Comparison of ENCODE assay signal across 10 cellular contexts in the genomic region with DNA sequence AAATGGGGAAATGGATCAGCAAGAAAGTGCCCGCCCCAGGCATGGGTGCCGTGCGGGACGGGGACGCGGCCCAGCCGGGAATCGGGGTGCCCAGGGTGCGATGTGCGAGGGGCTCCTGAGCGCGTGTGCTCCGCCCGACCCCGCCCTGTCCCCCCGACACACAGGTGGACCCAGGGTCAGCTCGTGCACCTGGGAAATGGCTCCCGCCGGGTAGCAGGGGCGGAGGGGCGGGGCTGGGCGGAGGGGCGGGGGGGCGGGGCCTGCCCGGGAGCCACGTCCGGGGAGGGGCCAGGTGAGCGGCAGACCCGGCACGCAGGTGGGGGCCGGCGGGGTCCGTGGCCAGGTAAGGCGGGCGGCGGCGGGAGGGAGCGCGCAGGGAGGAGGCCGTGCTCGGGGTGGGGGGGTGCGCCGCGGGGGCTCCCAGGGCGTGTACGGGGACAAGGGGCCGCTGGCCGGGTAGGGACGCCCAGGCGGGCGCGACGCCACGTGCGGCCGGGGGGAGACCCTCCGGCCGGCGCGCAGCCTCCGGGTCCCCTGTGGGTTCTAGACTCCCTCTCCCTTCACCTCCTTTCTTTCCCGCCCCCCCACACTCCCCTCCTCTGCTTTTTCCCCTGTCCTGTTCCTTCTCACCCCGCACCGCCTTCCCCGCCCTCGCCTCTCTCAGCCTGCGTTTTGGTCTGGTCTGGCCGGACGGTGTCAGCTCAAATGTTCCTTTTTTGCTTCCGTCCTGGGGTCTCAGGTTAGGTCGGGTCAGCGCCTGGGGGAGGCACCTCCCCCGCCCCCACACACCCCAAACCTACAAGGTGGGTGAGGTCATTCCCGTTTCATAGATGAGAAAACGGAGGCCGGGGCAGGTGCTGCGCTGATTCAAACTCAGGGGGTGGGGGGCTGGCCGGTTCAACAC. TPM values are rescaled to one million over a fixed set of nuclear protein-coding genes. Genes with fewer than 3 reads are reported as not detected.
DNase-seq lines count a peak whose midpoint lies in the region; ATAC-seq, FAIRE-seq and TF ChIP-seq lines count a peak whose summit lies in the region.
"Had no signal": no experiment of that assay in that cellular context is flagged by ENCODE, and none has a peak within 500 bp of the region (broad histone marks: within the 10 kb centered on the region; RNA-seq: fewer than 3 reads in every experiment).

A gene (plus strand): TSS at position 291 of the 904 bp plus-strand sequence. CDS start 33,953 bp downstream, outside the sequence.

- no peak for FAIRE-seq in GM19239 (lab: Jason Lieb, UNC)
- FAIRE-seq: endometrium had no signal

- peaks cover 3% of the 10 kb centered on the region for H3K9me3 Mint-ChIP-seq in activated CD4-positive, alpha-beta memory T cell treated with anti-CD3 and anti-CD28 coated beads for 36 hours
- no peaks in the 10 kb centered on the region for H3K9me3 Mint-ChIP-seq in activated CD4-positive, alpha-beta memory T cell treated with anti-CD3 and anti-CD28 coated beads, Interleukin-2, amount 10 ng/mL, durations not matched to agents 7 days and 5 days
- H3K9me3 Mint-ChIP-seq in activated T-cell treated with anti-CD3 and anti-CD28 coated beads, Interleukin-2, amount 50 U/mL, for 72 hours = no peaks in the 10 kb centered on the region
- H3K9me3 Mint-ChIP-seq in immature natural killer cell = peaks cover 0 to 8% (median 0%) of the 10 kb centered on the region in 6 donors

- ATAC-seq in activated T-cell treated with anti-CD3 and anti-CD28 coated beads, Interleukin-2, amount 50 U/mL, for 72 hours (replicated peaks in 1 of 2) = peak; percentile 55 to 71

- POLR2A ChIA-PET in activated CD4-positive, alpha-beta memory T cell treated with anti-CD3 and anti-CD28 coated beads for 36 hours (lab: Charles Lee) = no interaction called here
- POLR2A ChIA-PET in activated CD4-positive, alpha-beta memory T cell treated with anti-CD3 and anti-CD28 coated beads, Interleukin-2, amount 10 ng/mL, durations not matched to agents 7 days and 5 days (lab: Charles Lee) = no interaction called here

- CTCF ChIA-PET in activated CD4-positive, alpha-beta memory T cell treated with anti-CD3 and anti-CD28 coated beads for 36 hours (lab: Charles Lee) = interaction anchor here (1.3 kb wide), 1 partner anchor 56 kb away, joined by 3 read pairs; no protein-coding TSS in a partner anchor
- CTCF ChIA-PET in activated CD4-positive, alpha-beta memory T cell treated with anti-CD3 and anti-CD28 coated beads, Interleukin-2, amount 10 ng/mL, durations not matched to agents 7 days and 5 days (lab: Charles Lee) = no interaction called here

- 6% methylated on average over 52 of the region's 78 CpGs for WGBS in suprapubic skin
- WGBS in sigmoid colon, 2 donors = 2 to 3% methylated on average over 78 of the region's 78 CpGs

- H3K4me1 ChIP-seq in suprapubic skin = peaks cover 30% of the 10 kb centered on the region
- peaks cover 0 to 15% (median 8%) of the 10 kb centered on the region in 4 donors for H3K4me1 ChIP-seq in sigmoid colon

- H3K36me3 Mint-ChIP-seq in activated CD4-positive, alpha-beta memory T cell treated with anti-CD3 and anti-CD28 coated beads for 36 hours = no peaks in the 10 kb centered on the region
- H3K36me3 Mint-ChIP-seq in activated CD4-positive, alpha-beta memory T cell treated with anti-CD3 and anti-CD28 coated beads, Interleukin-2, amount 10 ng/mL, durations not matched to agents 7 days and 5 days (ENCODE audit: low read depth) = no peaks in the 10 kb centered on the region
- peaks cover 0 to 3% of the 10 kb centered on the region in 2 donors for H3K36me3 Mint-ChIP-seq in activated T-cell treated with anti-CD3 and anti-CD28 coated beads, Interleukin-2, amount 50 U/mL, for 72 hours (ENCODE audit: insufficient read depth in 2 of 2)
- H3K36me3 Mint-ChIP-seq in immature natural killer cell = no peaks in the 10 kb centered on the region

- H3K4me3 ChIP-seq in suprapubic skin = peak within 1 kb of the TSS; percentile 53
- H3K4me3 ChIP-seq in sigmoid colon = peak within 1 kb of the TSS in 2 of 4 donors; percentile 18 to 29
- H3K4me3 ChIP-seq: SJSA1 had no signal

- H3K27ac Mint-ChIP-seq in activated CD4-positive, alpha-beta memory T cell treated with anti-CD3 and anti-CD28 coated beads for 36 hours = no peak within 1 kb of the TSS
- H3K27ac Mint-ChIP-seq in activated CD4-positive, alpha-beta memory T cell treated with anti-CD3 and anti-CD28 coated beads, Interleukin-2, amount 10 ng/mL, durations not matched to agents 7 days and 5 days = no peak within 1 kb of the TSS
- H3K27ac Mint-ChIP-seq in activated T-cell treated with anti-CD3 and anti-CD28 coated beads, Interleukin-2, amount 50 U/mL, for 72 hours = no peak within 1 kb of the TSS
- H3K27ac Mint-ChIP-seq in immature natural killer cell = no peak within 1 kb of the TSS

- TF ChIP-seq EP300 in suprapubic skin (IDR thresholded peaks at IDR 0.05) = no peak
- no peak for TF ChIP-seq EP300 in sigmoid colon (IDR thresholded peaks at IDR 0.05)

- H3K9me3 ChIP-seq in suprapubic skin (no peaks in the 10 kb centered on the region), sigmoid colon (no peaks in the 10 kb centered on the region)

- H3K27ac ChIP-seq in suprapubic skin = no peak within 1 kb of the TSS
- peak within 1 kb of the TSS in 1 of 4 donors; percentile 53 for H3K27ac ChIP-seq in sigmoid colon
- H3K27ac ChIP-seq: SJSA1 had no signal

- H3K4me3 Mint-ChIP-seq in activated CD4-positive, alpha-beta memory T cell treated with anti-CD3 and anti-CD28 coated beads for 36 hours = peak within 1 kb of the TSS; percentile 65
- no peak within 1 kb of the TSS for H3K4me3 Mint-ChIP-seq in activated CD4-positive, alpha-beta memory T cell treated with anti-CD3 and anti-CD28 coated beads, Interleukin-2, amount 10 ng/mL, durations not matched to agents 7 days and 5 days
- peak within 1 kb of the TSS; percentile 75 to 85 for H3K4me3 Mint-ChIP-seq in activated T-cell treated with anti-CD3 and anti-CD28 coated beads, Interleukin-2, amount 50 U/mL, for 72 hours
- peak within 1 kb of the TSS; percentile 51 to 82 (median 63) for H3K4me3 Mint-ChIP-seq in immature natural killer cell

- peak; percentile 28 for DNase-seq in activated CD4-positive, alpha-beta memory T cell treated with anti-CD3 and anti-CD28 coated beads for 36 hours
- DNase-seq in activated CD4-positive, alpha-beta memory T cell treated with anti-CD3 and anti-CD28 coated beads, Interleukin-2, amount 10 ng/mL, durations not matched to agents 7 days and 5 days = no peak
- peak; percentile 25 to 30 for DNase-seq in activated T-cell treated with anti-CD3 and anti-CD28 coated beads, Interleukin-2, amount 50 U/mL, for 72 hours
- no peak for DNase-seq in immature natural killer cell
- no peak for DNase-seq in suprapubic skin (ENCODE audit: low spot score in 2 of 2)
- DNase-seq in GM10266 (ENCODE audit: extremely low spot score) = no peak
- no peak for DNase-seq in GM19239 (ENCODE audit: insufficient read length, low spot score)
- DNase-seq in sigmoid colon = no peak

- TF ChIP-seq POLR2A in suprapubic skin (IDR thresholded peaks at IDR 0.05) (no peak), sigmoid colon (IDR thresholded peaks at IDR 0.05) (no peak)

- TF ChIP-seq CTCF in suprapubic skin (IDR thresholded peaks at IDR 0.05) (no peak), GM10266 (IDR thresholded peaks at IDR 0.05; ENCODE audit: control insufficient read depth, insufficient read depth, low read depth, missing control alignments) (no peak), sigmoid colon (IDR thresholded peaks at IDR 0.05) (no peak)

- peaks cover 36% of the 10 kb centered on the region for H3K27me3 Mint-ChIP-seq in activated CD4-positive, alpha-beta memory T cell treated with anti-CD3 and anti-CD28 coated beads for 36 hours
- peaks cover 51% of the 10 kb centered on the region for H3K27me3 Mint-ChIP-seq in activated CD4-positive, alpha-beta memory T cell treated with anti-CD3 and anti-CD28 coated beads, Interleukin-2, amount 10 ng/mL, durations not matched to agents 7 days and 5 days
- peaks cover 56% of the 10 kb centered on the region for H3K27me3 Mint-ChIP-seq in activated T-cell treated with anti-CD3 and anti-CD28 coated beads, Interleukin-2, amount 50 U/mL, for 72 hours (ENCODE audit: low read depth)
- H3K27me3 Mint-ChIP-seq in immature natural killer cell (ENCODE audit: low read depth in 3 of 3) = peaks cover 13 to 50% (median 14%) of the 10 kb centered on the region in 3 donors

- intact Hi-C loops in activated CD4-positive, alpha-beta memory T cell treated with anti-CD3 and anti-CD28 coated beads for 36 hours (cut with micrococcal nuclease) = no loop called here
- intact Hi-C loops in sigmoid colon (cut with DNase I) = no loop called here

- H3K4me1 Mint-ChIP-seq in activated CD4-positive, alpha-beta memory T cell treated with anti-CD3 and anti-CD28 coated beads for 36 hours (ENCODE audit: low read depth) = peaks cover 4% of the 10 kb centered on the region
- peaks cover 2% of the 10 kb centered on the region for H3K4me1 Mint-ChIP-seq in activated CD4-positive, alpha-beta memory T cell treated with anti-CD3 and anti-CD28 coated beads, Interleukin-2, amount 10 ng/mL, durations not matched to agents 7 days and 5 days
- peaks cover 5% of the 10 kb centered on the region for H3K4me1 Mint-ChIP-seq in activated T-cell treated with anti-CD3 and anti-CD28 coated beads, Interleukin-2, amount 50 U/mL, for 72 hours (ENCODE audit: low read depth)
- H3K4me1 Mint-ChIP-seq in immature natural killer cell = peaks cover 0 to 7% of the 10 kb centered on the region in 2 donors

- H3K36me3 ChIP-seq in suprapubic skin = no peaks in the 10 kb centered on the region
- H3K36me3 ChIP-seq in sigmoid colon = no peaks in the 10 kb centered on the region
- H3K36me3 ChIP-seq: SJSA1 had no signal

- peaks cover 26% of the 10 kb centered on the region for H3K27me3 ChIP-seq in suprapubic skin
- H3K27me3 ChIP-seq in sigmoid colon = peaks cover 16 to 78% (median 47%) of the 10 kb centered on the region in 3 donors
- H3K27me3 ChIP-seq: SJSA1 had no signal

RNA-seq across cellular contexts. Expression of the gene that starts here (rescaled TPM):
- total RNA-seq in activated CD4-positive, alpha-beta memory T cell treated with anti-CD3 and anti-CD28 coated beads for 36 hours = under 1 TPM; 0.73 to 0.88 TPM
- under 1 TPM; 0.70 to 0.78 TPM for total RNA-seq in activated CD4-positive, alpha-beta memory T cell treated with anti-CD3 and anti-CD28 coated beads, Interleukin-2, amount 10 ng/mL, durations not matched to agents 7 days and 5 days
- total RNA-seq in activated T-cell treated with anti-CD3 and anti-CD28 coated beads, Interleukin-2, amount 50 U/mL, for 72 hours = 1 to 10 TPM; 2.8 to 4.4 TPM
- polyA plus RNA-seq in immature natural killer cell = 1 to 10 TPM in 1 of 3 donors, under 1 TPM in 1, not detected in 1; 0.60 to 2.0 TPM
- total RNA-seq in suprapubic skin = 1 to 10 TPM; 1.5 to 6.9 (median 4.2) TPM
- total RNA-seq in sigmoid colon = 1 to 10 TPM in 1 of 4 donors, under 1 TPM in 2, not detected in 1; 0.66 to 1.1 (median 0.81) TPM
- polyA plus RNA-seq in sigmoid colon = 10 to 100 TPM; 10.9 to 30.9 (median 12.0) TPM
- total RNA-seq: SJSA1 had no signal

Comparison
In these comparisons a context has a peak if more than half of its experiments do, and no peak if none do; other contexts are left out.
1. Peak in DNase-seq in activated CD4-positive, alpha-beta memory T cell treated with anti-CD3 and anti-CD28 coated beads for 36 hours; RNA of the gene not detected or under 1 TPM.
2. DNase-seq: peak in activated T-cell treated with anti-CD3 and anti-CD28 coated beads, Interleukin-2, amount 50 U/mL, for 72 hours (2 of 2); none in activated CD4-positive, alpha-beta memory T cell treated with anti-CD3 and anti-CD28 coated beads, Interleukin-2, amount 10 ng/mL, durations not matched to agents 7 days and 5 days (single experiment), immature natural killer cell (0 of 3), suprapubic skin (0 of 2), GM10266 (single experiment), GM19239 (single experiment) and sigmoid colon (single experiment).